In the genomic region with DNA sequence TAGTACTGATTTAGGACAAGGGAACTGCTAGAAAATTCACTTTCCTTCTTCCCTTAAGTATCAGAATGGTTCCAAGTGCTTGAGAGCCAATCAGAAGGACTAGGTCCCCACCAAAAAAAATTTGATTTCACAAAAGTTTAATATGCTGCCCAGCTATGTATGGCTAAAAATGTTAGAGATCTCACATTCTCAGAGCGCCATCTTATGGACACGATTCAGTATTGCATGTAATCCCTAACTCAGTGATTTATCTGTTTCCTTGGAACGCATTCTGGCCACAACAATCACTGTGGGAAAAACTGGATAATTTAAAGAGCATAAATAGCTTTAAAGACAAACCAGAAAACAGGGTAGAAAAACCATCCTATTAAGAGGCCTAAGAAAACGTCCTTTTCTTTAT, we compare ENCODE assay signal across 8 cellular contexts.
A peak's percentile ranks its signal among the peaks of the same experiment; 100 is the strongest.
DNase-seq lines count a peak whose midpoint lies in the region; ATAC-seq and TF ChIP-seq lines count a peak whose summit lies in the region.

No MANE protein-coding gene starts in this region.

- intact Hi-C loops in activated CD4-positive, alpha-beta T cell treated with anti-CD3 and anti-CD28 coated beads, Interleukin-2, amount 10 ng/mL, durations not matched to agents 24 days and 14 days (cut with micrococcal nuclease): loop anchor here (2.0 to 10.0 kb wide), 2 partner anchors 336 to 696 kb away; no protein-coding TSS in a partner anchor

- no peak overlapping the region for H3K27ac ChIP-seq in lung (ENCODE audit: low read depth in 1 of 2, low read length in 1 of 2)

- ATAC-seq in lung (ENCODE audit: insufficient read depth, low FRiP score): no peak
- no peak for ATAC-seq in GM19023 (IDR thresholded peaks at IDR 0.05; ENCODE audit: unreplicated experiment)

- WGBS in lung, 2 donors: 2 to 3% methylated on average over 4 of the region's 4 CpGs

- H3K9me3 Mint-ChIP-seq in activated CD4-positive, alpha-beta T cell treated with anti-CD3 and anti-CD28 coated beads, Interleukin-2, amount 10 ng/mL, durations not matched to agents 24 days and 14 days: no peaks in the 10 kb centered on the region

- H3K4me1 ChIP-seq in lung (ENCODE audit: control insufficient read depth in 2 of 2, insufficient read depth in 2 of 2, low read length in 2 of 2): no peaks in the 10 kb centered on the region

- no peaks in the 10 kb centered on the region for H3K36me3 ChIP-seq in lung (ENCODE audit: control insufficient read depth in 2 of 2, insufficient read depth in 2 of 2, low read length in 2 of 2)

- peaks cover 3% of the 10 kb centered on the region for H3K27me3 ChIP-seq in lung (ENCODE audit: control insufficient read depth, insufficient read depth)

- H3K27ac Mint-ChIP-seq in activated CD4-positive, alpha-beta T cell treated with anti-CD3 and anti-CD28 coated beads, Interleukin-2, amount 10 ng/mL, durations not matched to agents 24 days and 14 days: no peak overlapping the region

- H3K4me3 ChIP-seq in choroid plexus epithelial cell (ENCODE audit: low read depth, low read length) (no peak overlapping the region), lung (no peak overlapping the region)

- no peaks in the 10 kb centered on the region for H3K27me3 Mint-ChIP-seq in activated CD4-positive, alpha-beta T cell treated with anti-CD3 and anti-CD28 coated beads, Interleukin-2, amount 10 ng/mL, durations not matched to agents 24 days and 14 days

- no peaks in the 10 kb centered on the region for H3K4me1 Mint-ChIP-seq in activated CD4-positive, alpha-beta T cell treated with anti-CD3 and anti-CD28 coated beads, Interleukin-2, amount 10 ng/mL, durations not matched to agents 24 days and 14 days

- no peak overlapping the region for H3K4me3 Mint-ChIP-seq in activated CD4-positive, alpha-beta T cell treated with anti-CD3 and anti-CD28 coated beads, Interleukin-2, amount 10 ng/mL, durations not matched to agents 24 days and 14 days

- TF ChIP-seq CTCF in choroid plexus epithelial cell (conservative IDR thresholded peaks at IDR 0.05; ENCODE audit: low read depth, low read length) (peak; percentile 59), lung (IDR thresholded peaks at IDR 0.05; ENCODE audit: control extremely low read depth, extremely low read depth) (peak; percentile 42)

- H3K36me3 Mint-ChIP-seq in activated CD4-positive, alpha-beta T cell treated with anti-CD3 and anti-CD28 coated beads, Interleukin-2, amount 10 ng/mL, durations not matched to agents 24 days and 14 days (ENCODE audit: low read depth): no peaks in the 10 kb centered on the region

- no peaks in the 10 kb centered on the region for H3K9me3 ChIP-seq in lung (ENCODE audit: control insufficient read depth in 2 of 2, insufficient read depth in 1 of 2, low read length in 1 of 2)

- peak; percentile 53 for DNase-seq in activated CD4-positive, alpha-beta T cell treated with anti-CD3 and anti-CD28 coated beads, Interleukin-2, amount 10 ng/mL, durations not matched to agents 24 days and 14 days
- DNase-seq in activated CD4-positive, alpha-beta T cell treated with anti-CD3 and anti-CD28 coated beads, Interleukin-2, amount 50 U/mL, for 1 hour: no peak
- peak; percentile 0 for DNase-seq in NCI-H2196 treated with DMSO at 0.1 percent for 48 hours (lab: John Stamatoyannopoulos, UW; ENCODE audit: unreplicated experiment)
- peak; percentile 59 for DNase-seq in choroid plexus epithelial cell (ENCODE audit: low read depth)
- no peak for DNase-seq in lung (ENCODE audit: low spot score)
- DNase-seq in NK-92 treated with Interleukin-12 subunit alpha and Interleukin-12 subunit beta, amount 100 ng/mL, for 24 hours (lab: John Stamatoyannopoulos, UW): no peak
- DNase-seq in stimulated activated CD4-positive, alpha-beta T cell treated with anti-CD3 and anti-CD28 coated beads, Interleukin-1b, Interleukin-23, amount 100 ng/mL, for 48 hours: no peak

Comparison
In these comparisons a context has a peak if more than half of its experiments do, and no peak if none do; other contexts are left out.
1. DNase-seq: peak in activated CD4-positive, alpha-beta T cell treated with anti-CD3 and anti-CD28 coated beads, Interleukin-2, amount 10 ng/mL, durations not matched to agents 24 days and 14 days (single experiment), NCI-H2196 treated with DMSO at 0.1 percent for 48 hours (single experiment) and choroid plexus epithelial cell (single experiment); none in activated CD4-positive, alpha-beta T cell treated with anti-CD3 and anti-CD28 coated beads, Interleukin-2, amount 50 U/mL, for 1 hour (single experiment), lung (single experiment), NK-92 treated with Interleukin-12 subunit alpha and Interleukin-12 subunit beta, amount 100 ng/mL, for 24 hours (single experiment) and stimulated activated CD4-positive, alpha-beta T cell treated with anti-CD3 and anti-CD28 coated beads, Interleukin-1b, Interleukin-23, amount 100 ng/mL, for 48 hours (single experiment).